Comparison of ENCODE assay signal across 28 cellular contexts in the genomic region with DNA sequence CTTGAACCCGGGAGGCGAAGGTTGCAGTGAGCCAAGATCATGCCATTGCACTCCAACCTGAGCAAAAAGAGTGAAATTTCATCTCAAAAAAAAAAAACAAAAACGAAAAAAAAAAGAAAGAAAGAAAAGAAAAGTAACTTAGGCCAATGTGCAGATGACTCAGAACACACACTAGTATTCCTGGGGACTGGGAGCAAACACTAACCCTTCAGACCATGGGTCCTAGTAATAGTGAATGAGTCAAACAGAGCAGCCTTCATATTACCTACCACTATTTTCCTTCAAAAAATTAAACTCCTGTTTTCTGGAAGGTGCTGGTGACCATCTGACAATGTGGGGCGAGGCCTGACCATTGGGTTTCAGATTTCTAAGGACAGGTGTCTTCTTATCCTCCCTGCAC.
"Had no signal": no experiment of that assay in that cellular context is flagged by ENCODE, and none has a peak within 500 bp of the region (broad histone marks: within the 10 kb centered on the region; RNA-seq: fewer than 3 reads in every experiment).

No MANE protein-coding gene starts in this region.

- H3K27ac ChIP-seq: left lung, lower lobe of right lung, pancreas, prostate gland, sigmoid colon, spleen, suprapubic skin, thoracic aorta, tibial artery, upper lobe of right lung had no signal

- H3K9me3 ChIP-seq: left lung, lower lobe of right lung, pancreas, prostate gland, sigmoid colon, spleen, suprapubic skin, thoracic aorta, tibial artery, upper lobe of right lung had no signal

- H3K4me1 ChIP-seq: left lung, lower lobe of right lung, prostate gland, spleen, suprapubic skin, upper lobe of right lung had no signal

- H3K36me3 ChIP-seq: left lung, lower lobe of right lung, pancreas, prostate gland, sigmoid colon, spleen, suprapubic skin, thoracic aorta, tibial artery, upper lobe of right lung had no signal

- FAIRE-seq: islet of Langerhans, kidney, pancreas, small intestine had no signal

- H3K4me3 ChIP-seq: left lung, lower lobe of right lung, pancreas, prostate gland, sigmoid colon, spleen, suprapubic skin, thoracic aorta, tibial artery, upper lobe of right lung had no signal

- ATAC-seq: left colon; left lung; lower lobe of right lung; natural killer cell; pancreas; right cardiac atrium; stimulated activated effector memory CD8-positive, alpha-beta T cell treated with anti-CD3 and anti-CD28 coated beads, Interleukin-12 subunit alpha, Interleukin-12 subunit beta, amount 100 ng/mL, for 72 hours; upper lobe of right lung had no signal

- H3K27me3 ChIP-seq: left lung, pancreas, sigmoid colon, suprapubic skin, tibial artery, upper lobe of right lung had no signal

- DNase-seq: hypothalamus; immature natural killer cell; kidney; left colon; left lung; lower lobe of right lung; mammary epithelial cell; mesenchymal stem cell; naive B cell; natural killer cell; nephron progenitor cell; pancreas; posterior cingulate gyrus; retina; right cardiac atrium; sigmoid colon; small intestine; spleen; stimulated activated CD4-positive, alpha-beta T cell treated with anti-CD3 and anti-CD28 coated beads, Interleukin-4, amount 100 ng/mL, for 24 hours; stimulated activated naive CD4-positive, alpha-beta T cell; tibial artery; trophoblast cell; upper lobe of right lung had no signal
